ENCODE assay signal across 10 cellular contexts in the genomic region with DNA sequence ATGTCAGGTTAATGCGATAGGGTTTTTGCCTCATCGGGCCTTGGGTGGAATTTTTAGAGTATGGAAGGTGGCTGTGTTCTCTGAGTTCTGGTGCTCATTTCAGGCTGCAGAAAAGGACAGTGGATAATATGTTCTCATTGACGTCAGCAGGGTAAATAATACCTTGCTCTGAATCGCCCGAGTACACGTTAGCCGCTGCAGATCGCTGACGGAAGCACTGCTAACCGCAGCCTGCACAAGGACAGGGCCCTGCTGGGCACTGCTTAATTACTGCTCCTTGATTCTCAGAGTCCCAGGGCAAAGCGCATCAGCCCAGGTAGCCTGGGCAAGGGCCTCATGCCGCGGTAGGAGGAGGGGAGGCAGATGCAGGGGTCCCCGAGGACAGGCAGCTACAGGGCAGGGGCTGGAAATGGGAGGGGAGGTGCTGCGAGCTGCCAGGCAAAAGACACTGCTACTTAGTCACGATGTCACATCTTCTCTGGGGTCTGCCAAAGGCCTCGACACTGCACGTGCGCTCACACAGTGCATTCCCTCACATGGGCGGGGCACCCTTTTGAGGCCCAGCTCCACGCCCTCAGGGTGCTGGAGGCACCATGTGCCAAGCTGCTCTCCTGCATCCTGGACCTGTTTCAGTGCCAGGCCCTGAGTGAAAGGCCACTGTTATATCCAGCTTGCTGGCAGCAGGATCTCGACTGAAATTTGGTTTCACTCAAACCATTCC. TPM values are rescaled to one million over a fixed set of nuclear protein-coding genes. Genes with fewer than 3 reads are reported as not detected.
DNase-seq lines count a peak whose midpoint lies in the region; ATAC-seq and TF ChIP-seq lines count a peak whose summit lies in the region.
"Had no signal": no experiment of that assay in that cellular context is flagged by ENCODE, and none has a peak within 500 bp of the region (broad histone marks: within the 10 kb centered on the region; RNA-seq: fewer than 3 reads in every experiment).

No MANE protein-coding gene starts in this region.

- peak overlapping the region; percentile 68 for H3K27ac Mint-ChIP-seq in chondrocyte (ENCODE audit: unreplicated experiment)

- peak overlapping the region; percentile 16 for H3K27ac ChIP-seq in mesodermal cell (ENCODE audit: low read depth, low read length, severe bottlenecking)
- H3K27ac ChIP-seq: BLaER1 had no signal

- ATAC-seq in HG02938 (IDR thresholded peaks at IDR 0.05; ENCODE audit: unreplicated experiment) (no peak), GM19452 (IDR thresholded peaks at IDR 0.05; ENCODE audit: unreplicated experiment) (no peak), GM21825 (IDR thresholded peaks at IDR 0.05; ENCODE audit: unreplicated experiment) (no peak), HG03521 (IDR thresholded peaks at IDR 0.05; ENCODE audit: unreplicated experiment) (no peak)

- DNase-seq in A172 (ENCODE audit: low spot score) (peak; percentile 49), NCI-H2107 treated with DMSO at 0.1 percent for 48 hours (lab: John Stamatoyannopoulos, UW; ENCODE audit: unreplicated experiment) (peak; percentile 69), chondrocyte (ENCODE audit: low spot score) (no peak)
- DNase-seq: NCI-H82 had no signal

- H3K4me1 Mint-ChIP-seq in chondrocyte (ENCODE audit: low read depth): peaks cover 61% of the 10 kb centered on the region

- H3K36me3 ChIP-seq in mesodermal cell (ENCODE audit: control insufficient read depth, insufficient read depth, low read length): peaks cover 15% of the 10 kb centered on the region

- H3K4me3 ChIP-seq in mesodermal cell (ENCODE audit: extremely low read depth, insufficient read depth, low read length, poor library complexity, severe bottlenecking): no peak overlapping the region
- H3K4me3 ChIP-seq: BLaER1 had no signal

- H3K9me3 ChIP-seq in mesodermal cell (ENCODE audit: control insufficient read depth, low read length): no peaks in the 10 kb centered on the region
- H3K9me3 ChIP-seq: BLaER1 had no signal

- H3K4me3 Mint-ChIP-seq in chondrocyte (ENCODE audit: unreplicated experiment): no peak overlapping the region

- no peaks in the 10 kb centered on the region for H3K9me3 Mint-ChIP-seq in chondrocyte (ENCODE audit: low read depth)

- no peak for TF ChIP-seq CTCF in chondrocyte (IDR thresholded peaks at IDR 0.05)

- H3K27me3 Mint-ChIP-seq in chondrocyte (ENCODE audit: low read depth): no peaks in the 10 kb centered on the region

- H3K36me3 Mint-ChIP-seq in chondrocyte (ENCODE audit: low read depth): no peaks in the 10 kb centered on the region

- H3K4me1 ChIP-seq in mesodermal cell (ENCODE audit: control insufficient read depth, insufficient read depth, low read length, poor library complexity, severe bottlenecking): peaks cover 46% of the 10 kb centered on the region

- 91 to 93% methylated on average over 18 to 21 of the region's 22 CpGs for WGBS in mesodermal cell (ENCODE audit: insufficient coverage in 2 of 2), 2 experiments

RNA-seq across cellular contexts. Expression of gene PPP2R1B, which starts 35.2 kb away (rescaled TPM):
- 32.1 and 34.4 TPM in 2 replicates for total RNA-seq in A172 (2014; rRNA removed; shearing (Covaris generic))
- total RNA-seq in chondrocyte: 17.2 to 27.3 TPM (median 18.5 TPM) in 3 replicates
- 25.4 TPM for polyA plus RNA-seq in mesodermal cell (2013, experiment 1 of 2)
- polyA plus RNA-seq in mesodermal cell (2013, experiment 2 of 2): 28.8 TPM
